Comparison of ENCODE assay signal across 1 cellular context in genomic region chr2:205848601-205849000, GRCh38.
TF ChIP-seq lines count a peak whose summit lies in the region.

No MANE protein-coding gene starts in this region.

TF ChIP-seq in IMR-90, 13 proteins besides CTCF, POLR2A, EP300 and RAD21:
- TF ChIP-seq ELK1 (IDR thresholded peaks at IDR 0.05; ENCODE audit: borderline replicate concordance, low read depth, low read length) (no peak), MAZ (IDR thresholded peaks at IDR 0.05; ENCODE audit: borderline replicate concordance, low read depth, low read length) (no peak), NFE2L2 (IDR thresholded peaks at IDR 0.05; ENCODE audit: low read depth, low read length) (no peak)
